ENCODE assay signal across 18 cellular contexts in the genomic region with DNA sequence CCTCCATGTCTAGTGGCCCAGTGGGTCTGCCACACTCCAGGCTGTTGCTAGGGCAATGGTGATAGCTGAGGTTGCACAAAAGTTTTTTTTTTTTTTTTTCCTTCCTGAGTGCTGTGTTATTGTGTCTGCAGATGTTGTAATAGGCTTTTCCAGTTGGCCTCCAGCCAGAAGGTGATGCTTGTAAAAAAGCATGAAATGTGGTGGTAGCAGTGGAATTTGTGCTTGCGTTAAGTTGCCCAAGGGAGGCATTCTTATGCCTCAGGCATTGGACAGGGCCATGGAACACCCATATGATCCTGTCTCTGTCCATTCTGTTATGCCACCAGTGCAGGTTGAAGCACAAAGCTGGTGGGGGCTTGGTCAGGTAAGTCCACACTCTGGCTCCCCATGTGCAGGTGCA.
A peak's percentile ranks its signal among the peaks of the same experiment; 100 is the strongest.
DNase-seq lines count a peak whose midpoint lies in the region; ATAC-seq, FAIRE-seq and TF ChIP-seq lines count a peak whose summit lies in the region.
"Had no signal": no experiment of that assay in that cellular context is flagged by ENCODE, and none has a peak within 500 bp of the region (broad histone marks: within the 10 kb centered on the region; RNA-seq: fewer than 3 reads in every experiment).

No MANE protein-coding gene starts in this region.

- H3K9ac ChIP-seq in PC-3 (ENCODE audit: low read length), result no peak overlapping the region

- TF ChIP-seq CTCF in MCF 10A (IDR thresholded peaks at IDR 0.05; ENCODE audit: unreplicated experiment) (no peak), breast epithelium (IDR thresholded peaks at IDR 0.05) (no peak), PC-3 (conservative IDR thresholded peaks at IDR 0.05; ENCODE audit: low read depth, low read length) (no peak), type B pancreatic cell (conservative IDR thresholded peaks at IDR 0.05) (no peak)

- peaks cover 0 to 4% of the 10 kb centered on the region in 2 donors for H3K9me3 ChIP-seq in breast epithelium
- no peaks in the 10 kb centered on the region for H3K9me3 ChIP-seq in PC-3 (ENCODE audit: low read length)
- H3K9me3 ChIP-seq: testis had no signal

- no peaks in the 10 kb centered on the region for H3K4me1 ChIP-seq in breast epithelium
- no peaks in the 10 kb centered on the region for H3K4me1 ChIP-seq in PC-3 (ENCODE audit: insufficient read depth, low read length)
- H3K4me1 ChIP-seq: testis had no signal

- H3K27me3 Mint-ChIP-seq in MCF 10A (ENCODE audit: insufficient read depth, unreplicated experiment), result no peaks in the 10 kb centered on the region
- no peaks in the 10 kb centered on the region for H3K27me3 Mint-ChIP-seq in type B pancreatic cell
- H3K27me3 Mint-ChIP-seq: activated naive CD4-positive, alpha-beta T cell treated with anti-CD3 and anti-CD28 coated beads, Interleukin-2, amount 50 U/mL, for 24 hours; IgD-negative memory B cell had no signal

- H3K4me1 Mint-ChIP-seq in MCF 10A (ENCODE audit: insufficient read depth, unreplicated experiment), result peaks cover 5% of the 10 kb centered on the region
- H3K4me1 Mint-ChIP-seq in type B pancreatic cell (ENCODE audit: unreplicated experiment), result no peaks in the 10 kb centered on the region
- H3K4me1 Mint-ChIP-seq: activated naive CD4-positive, alpha-beta T cell treated with anti-CD3 and anti-CD28 coated beads, Interleukin-2, amount 50 U/mL, for 24 hours; IgD-negative memory B cell had no signal

- no peak overlapping the region for H3K4me2 ChIP-seq in PC-3 (ENCODE audit: low read length)

- no peak for TF ChIP-seq POLR2A in breast epithelium (IDR thresholded peaks at IDR 0.05)

- H3K4me3 ChIP-seq in breast epithelium (no peak overlapping the region), PC-3 (ENCODE audit: low read length) (no peak overlapping the region)
- H3K4me3 ChIP-seq: testis had no signal

- no peaks in the 10 kb centered on the region for H3K36me3 ChIP-seq in breast epithelium
- H3K36me3 ChIP-seq in PC-3 (ENCODE audit: low read depth, low read length), result no peaks in the 10 kb centered on the region

- POLR2A ChIA-PET in MCF 10A (lab: Yijun Ruan, JAX) (interaction anchor here (0.8 kb wide), 1 partner anchor 1006 kb away, joined by 3 read pairs; no protein-coding TSS in a partner anchor), PC-3 (lab: Charles Lee; ENCODE audit: unreplicated experiment) (no interaction called here)

- H4K20me1 ChIP-seq in PC-3 (ENCODE audit: low read length), result no peaks in the 10 kb centered on the region

- H3K27ac Mint-ChIP-seq in MCF 10A (ENCODE audit: low read depth, unreplicated experiment), result no peak overlapping the region
- no peak overlapping the region for H3K27ac Mint-ChIP-seq in type B pancreatic cell
- H3K27ac Mint-ChIP-seq: activated naive CD4-positive, alpha-beta T cell treated with anti-CD3 and anti-CD28 coated beads, Interleukin-2, amount 50 U/mL, for 24 hours; HFFc6; IgD-negative memory B cell had no signal

- CTCF ChIA-PET in MCF 10A (lab: Yijun Ruan, JAX), result interaction anchor here (0.6 to 0.7 kb wide), 2 partner anchors 367 to 917 kb away, joined by 3 read pairs; no protein-coding TSS in a partner anchor
- CTCF ChIA-PET in PC-3 (lab: Charles Lee), result no interaction called here

- H3K27me3 ChIP-seq in breast epithelium, result peaks cover 0 to 6% of the 10 kb centered on the region in 2 donors
- H3K27me3 ChIP-seq in PC-3 (ENCODE audit: low read length), result no peaks in the 10 kb centered on the region
- H3K27me3 ChIP-seq: testis had no signal

- peaks cover 8% of the 10 kb centered on the region for H3K9me3 Mint-ChIP-seq in MCF 10A (ENCODE audit: unreplicated experiment)
- H3K9me3 Mint-ChIP-seq in type B pancreatic cell, result no peaks in the 10 kb centered on the region
- H3K9me3 Mint-ChIP-seq: activated naive CD4-positive, alpha-beta T cell treated with anti-CD3 and anti-CD28 coated beads, Interleukin-2, amount 50 U/mL, for 24 hours had no signal

- no peak overlapping the region for H3K27ac ChIP-seq in breast epithelium
- H3K27ac ChIP-seq in PC-3 (ENCODE audit: low read length), result no peak overlapping the region
- H3K27ac ChIP-seq in epithelial cell of prostate, result no peak overlapping the region
- H3K27ac ChIP-seq: testis had no signal

- no peak overlapping the region for H3K4me3 Mint-ChIP-seq in MCF 10A (ENCODE audit: unreplicated experiment)
- H3K4me3 Mint-ChIP-seq in type B pancreatic cell, result no peak overlapping the region
- H3K4me3 Mint-ChIP-seq: activated naive CD4-positive, alpha-beta T cell treated with anti-CD3 and anti-CD28 coated beads, Interleukin-2, amount 50 U/mL, for 24 hours; HFFc6; IgD-negative memory B cell had no signal

- FAIRE-seq in urothelium cell line (lab: Jason Lieb, UNC), result no peak

- intact Hi-C loops in MCF 10A (cut with micrococcal nuclease) (no loop called here), breast epithelium (cut with DNase I; ENCODE audit: low total_unique reads) (no loop called here), PC-3 (cut with micrococcal nuclease) (no loop called here)

- no peaks in the 10 kb centered on the region for H3K9me2 ChIP-seq in PC-3 (replicated peaks; ENCODE audit: low read length)

- BruUV-seq in MCF 10A (replicated peaks; lab: Mats Ljungman, UMichigan) (no TSS peak), PC-3 (replicated peaks; lab: Mats Ljungman, UMichigan) (no TSS peak)

- H2AFZ ChIP-seq in PC-3 (ENCODE audit: low read length), result no peak overlapping the region

- no peaks in the 10 kb centered on the region for H3F3A ChIP-seq in PC-3 (ENCODE audit: low read length, unreplicated experiment)

- peaks cover 13% of the 10 kb centered on the region for H3K36me3 Mint-ChIP-seq in MCF 10A (ENCODE audit: insufficient read depth, unreplicated experiment)
- H3K36me3 Mint-ChIP-seq in type B pancreatic cell, result no peaks in the 10 kb centered on the region
- H3K36me3 Mint-ChIP-seq: activated naive CD4-positive, alpha-beta T cell treated with anti-CD3 and anti-CD28 coated beads, Interleukin-2, amount 50 U/mL, for 24 hours; IgD-negative memory B cell had no signal

- no peaks in the 10 kb centered on the region for H3K79me2 ChIP-seq in PC-3 (ENCODE audit: low read length)

- ATAC-seq in PC-3, result no peak
- no peak for ATAC-seq in GM21786 (IDR thresholded peaks at IDR 0.05; ENCODE audit: unreplicated experiment)
- ATAC-seq: left ventricle myocardium superior had no signal

- DNase-seq in MCF 10A (ENCODE audit: unreplicated experiment) (peak; percentile 96), breast epithelium (ENCODE audit: low spot score in 2 of 2) (no peak), PC-3 (peak; percentile 67), epithelial cell of prostate (ENCODE audit: low read depth, low spot score) (peak; percentile 5), urothelium cell line (ENCODE audit: low spot score) (peak; percentile 3), type B pancreatic cell (ENCODE audit: extremely low spot score, unreplicated experiment) (no peak)
- DNase-seq in NK-92 treated with Interleukin-12 subunit alpha and Interleukin-12 subunit beta, amount 100 ng/mL, for 24 hours (lab: John Stamatoyannopoulos, UW), result no peak
- DNase-seq: activated T-cell treated with anti-CD3 and anti-CD28 coated beads for 4 hours; effector CD4-positive, alpha-beta T cell; HFFc6; left ventricle myocardium superior; NCI-H446 treated with DMSO at 0.1 percent for 48 hours; stimulated activated CD4-positive, alpha-beta T cell treated with anti-CD3 and anti-CD28 coated beads, Interleukin-4, amount 100 ng/mL, for 24 hours; stimulated activated CD8-positive, alpha-beta memory T cell treated with anti-CD3 and anti-CD28 coated beads, Interleukin-4, amount 100 ng/mL, for 48 hours; testis had no signal

Comparison
In these comparisons a context has a peak if more than half of its experiments do, and no peak if none do; other contexts are left out.
1. DNase-seq: peak in MCF 10A (single experiment), PC-3 (single experiment), epithelial cell of prostate (single experiment) and urothelium cell line (single experiment); none in breast epithelium (0 of 2), NK-92 treated with Interleukin-12 subunit alpha and Interleukin-12 subunit beta, amount 100 ng/mL, for 24 hours (single experiment) and type B pancreatic cell (single experiment).